ENCODE assay signal across 8 cellular contexts in the genomic region with DNA sequence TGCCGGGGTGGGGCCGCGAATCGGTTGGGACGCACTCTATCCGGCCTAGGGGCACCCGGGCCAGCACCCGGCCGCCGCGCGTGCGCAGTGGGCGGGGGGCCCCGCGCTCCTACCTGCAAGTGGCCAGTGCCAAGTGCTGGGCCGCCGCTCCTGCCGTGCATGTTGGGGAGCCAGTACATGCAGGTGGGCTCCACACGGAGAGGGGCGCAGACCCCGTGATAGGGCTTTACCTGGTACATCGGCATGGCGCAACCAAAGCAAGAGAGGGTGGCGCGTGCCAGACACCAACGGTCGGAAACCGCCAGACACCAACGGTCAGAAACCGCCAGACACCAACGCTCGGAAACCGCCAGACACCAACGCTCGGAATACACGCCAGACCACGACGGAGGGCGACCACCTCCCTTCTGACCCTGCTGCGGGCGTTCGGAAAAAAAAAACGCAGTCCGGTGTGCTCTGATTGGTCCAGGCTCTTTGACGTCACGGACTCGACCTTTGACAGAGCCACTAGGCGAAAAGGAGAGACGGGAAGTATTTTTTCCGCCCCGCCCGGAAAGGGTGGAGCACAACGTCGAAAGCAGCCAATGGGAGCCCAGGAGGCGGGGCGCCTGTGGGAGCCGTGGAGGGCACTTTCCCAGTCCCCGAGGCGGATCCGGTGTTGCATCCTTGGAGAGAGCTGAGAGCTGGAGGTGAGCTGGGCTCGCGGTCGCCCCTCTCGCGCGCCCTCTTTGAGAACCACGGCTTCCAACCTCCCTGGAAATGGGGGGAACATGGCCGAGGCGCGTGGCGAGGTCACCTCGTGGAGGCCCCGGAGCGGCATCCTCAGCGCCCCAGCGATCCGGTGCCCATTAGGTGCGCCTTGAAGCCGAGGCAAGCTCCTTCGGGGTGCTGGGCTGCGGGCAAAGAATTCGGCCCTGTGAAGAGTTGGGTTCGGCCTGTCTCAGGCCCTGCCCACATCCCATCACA. TPM values are rescaled to one million over a fixed set of nuclear protein-coding genes. Genes with fewer than 3 reads are reported as not detected.
DNase-seq lines count a peak whose midpoint lies in the region; ATAC-seq and TF ChIP-seq lines count a peak whose summit lies in the region.
"Not testable (repeated sequence)": the region's sequence is repeated elsewhere in the genome, so short reads cannot be mapped to it uniquely, and the experiment has no call there.

No MANE protein-coding gene starts in this region.

- not testable (repeated sequence) for H3K36me3 ChIP-seq in KMS-11 (ENCODE audit: insufficient read depth); PC-3 (ENCODE audit: low read depth, low read length); mesodermal cell (ENCODE audit: control insufficient read depth, insufficient read depth, low read length)

- H3K4me1 ChIP-seq in KMS-11 (ENCODE audit: low read depth, poor library complexity, severe bottlenecking); PC-3 (ENCODE audit: insufficient read depth, low read length); mesodermal cell (ENCODE audit: control insufficient read depth, insufficient read depth, low read length, poor library complexity, severe bottlenecking): not testable (repeated sequence)

- intact Hi-C loops in CD4-positive, alpha-beta T cell (cut with DNase I, micrococcal nuclease); PC-3 (cut with micrococcal nuclease): not testable (repeated sequence)

- H3K36me3 Mint-ChIP-seq in CD4-positive, alpha-beta T cell (ENCODE audit: low read depth); endothelial cell (ENCODE audit: low read depth, unreplicated experiment): not testable (repeated sequence)

- not testable (repeated sequence) for H3K9me3 Mint-ChIP-seq in CD4-positive, alpha-beta T cell; endothelial cell (ENCODE audit: unreplicated experiment)

- not testable (repeated sequence) for H3K4me3 ChIP-seq in KMS-11 (IDR thresholded peaks at IDR 0.05; ENCODE audit: insufficient read depth, low read depth, low read length)
- H3K4me3 ChIP-seq in PC-3 (ENCODE audit: low read length) = peak overlapping the region; percentile 66
- peak overlapping the region; percentile 47 for H3K4me3 ChIP-seq in mesodermal cell (ENCODE audit: extremely low read depth, insufficient read depth, low read length, poor library complexity, severe bottlenecking)

- not testable (repeated sequence) for H3K4me1 Mint-ChIP-seq in CD4-positive, alpha-beta T cell (ENCODE audit: low read depth); endothelial cell (ENCODE audit: unreplicated experiment)

- H3K9me2 ChIP-seq in PC-3 (replicated peaks; ENCODE audit: low read length) = not testable (repeated sequence)

- peak; percentile 56 to 78 (median 68) for DNase-seq in CD4-positive, alpha-beta T cell
- peak; percentile 76 for DNase-seq in PC-3
- peak; percentile 71 for DNase-seq in activated T-cell treated with anti-CD3 and anti-CD28 coated beads for 24 hours (ENCODE audit: low read depth)
- peak; percentile 61 for DNase-seq in endothelial cell (ENCODE audit: low spot score)
- DNase-seq in stimulated activated CD4-positive, alpha-beta T cell treated with anti-CD3 and anti-CD28 coated beads, TNF-alpha, amount 100 ng/mL, for 24 hours (ENCODE audit: low read depth in 3 of 3) = peak; percentile 59 to 82 (median 70)

- H3K27me3 Mint-ChIP-seq in CD4-positive, alpha-beta T cell; endothelial cell (ENCODE audit: unreplicated experiment): not testable (repeated sequence)

- H3K4me2 ChIP-seq in KMS-11 = not testable (repeated sequence)
- peak overlapping the region; percentile 53 for H3K4me2 ChIP-seq in PC-3 (ENCODE audit: low read length)

- not testable (repeated sequence) for H3F3A ChIP-seq in PC-3 (ENCODE audit: low read length, unreplicated experiment)

- not testable (repeated sequence) for H2AFZ ChIP-seq in KMS-11 (ENCODE audit: low read depth); PC-3 (ENCODE audit: low read length)

- not testable (repeated sequence) for BruUV-seq in PC-3 (replicated peaks; lab: Mats Ljungman, UMichigan)

- CTCF ChIA-PET in CD4-positive, alpha-beta T cell (lab: Charles Lee); PC-3 (lab: Charles Lee): not testable (repeated sequence)

- not testable (repeated sequence) for TF ChIP-seq CTCF in CD4-positive, alpha-beta T cell (IDR thresholded peaks at IDR 0.05); KMS-11 (conservative IDR thresholded peaks at IDR 0.05; ENCODE audit: low read depth, low read length); PC-3 (conservative IDR thresholded peaks at IDR 0.05; ENCODE audit: low read depth, low read length); endothelial cell (IDR thresholded peaks at IDR 0.05; ENCODE audit: unreplicated experiment)

- not testable (repeated sequence) for H3K79me2 ChIP-seq in KMS-11 (ENCODE audit: insufficient read depth, low read depth); PC-3 (ENCODE audit: low read length)

- peak overlapping the region; percentile 93 for H3K4me3 Mint-ChIP-seq in CD4-positive, alpha-beta T cell
- not testable (repeated sequence) for H3K4me3 Mint-ChIP-seq in endothelial cell (ENCODE audit: unreplicated experiment)

- H3K27ac ChIP-seq in CD4-positive, alpha-beta T cell (ENCODE audit: low read depth, low read length) = not testable (repeated sequence)
- H3K27ac ChIP-seq in KMS-11 = peak overlapping the region; percentile 72
- 0 out of 2 replicates have a peak overlapping the region, but pooled peaks have one; percentile 29 for H3K27ac ChIP-seq in PC-3 (ENCODE audit: low read length)
- H3K27ac ChIP-seq in mesodermal cell (ENCODE audit: low read depth, low read length, severe bottlenecking) = peak overlapping the region; percentile 90

- H3K9ac ChIP-seq in KMS-11 (peak overlapping the region; percentile 65), PC-3 (ENCODE audit: low read length) (peak overlapping the region; percentile 66)

- not testable (repeated sequence) for H3K27me3 ChIP-seq in CD4-positive, alpha-beta T cell (ENCODE audit: control insufficient read depth, insufficient read depth, low read length); KMS-11 (ENCODE audit: insufficient read depth, low read depth); PC-3 (ENCODE audit: low read length)

- H4K20me1 ChIP-seq in KMS-11 (ENCODE audit: insufficient read depth); PC-3 (ENCODE audit: low read length): not testable (repeated sequence)

- ATAC-seq in CD4-positive, alpha-beta T cell (ENCODE audit: poor library complexity) = peak; percentile 79
- peak; percentile 60 for ATAC-seq in GM21619 (IDR thresholded peaks at IDR 0.05; ENCODE audit: unreplicated experiment)
- peak; percentile 89 for ATAC-seq in PC-3

- POLR2A ChIA-PET in CD4-positive, alpha-beta T cell (lab: Charles Lee); PC-3 (lab: Charles Lee; ENCODE audit: unreplicated experiment): not testable (repeated sequence)

- peak overlapping the region; percentile 89 for H3K27ac Mint-ChIP-seq in CD4-positive, alpha-beta T cell
- H3K27ac Mint-ChIP-seq in endothelial cell (ENCODE audit: unreplicated experiment) = not testable (repeated sequence)

- WGBS in mesodermal cell (ENCODE audit: insufficient coverage in 2 of 2), 2 experiments = 0% methylated on average over 13 to 25 of the region's 84 CpGs

- not testable (repeated sequence) for H3K9me3 ChIP-seq in CD4-positive, alpha-beta T cell (ENCODE audit: control insufficient read depth, low read length); PC-3 (ENCODE audit: low read length); mesodermal cell (ENCODE audit: control insufficient read depth, low read length)

RNA-seq across cellular contexts. Expression of a gene that starts 39.0 kb away (rescaled TPM):
- 10 to 100 TPM; 20.4 to 21.0 TPM for total RNA-seq in CD4-positive, alpha-beta T cell
- 0.63 and 3.0 TPM in 2 replicates for total RNA-seq in PC-3 (2014; rRNA removed)
- 3.9 TPM for total RNA-seq in endothelial cell (ENCODE audit: unreplicated experiment)
- 6.0 TPM for polyA plus RNA-seq in mesodermal cell (2013, experiment 1 of 2)
- polyA plus RNA-seq in mesodermal cell (2013, experiment 2 of 2) = 9.2 TPM
